In the genomic region with DNA sequence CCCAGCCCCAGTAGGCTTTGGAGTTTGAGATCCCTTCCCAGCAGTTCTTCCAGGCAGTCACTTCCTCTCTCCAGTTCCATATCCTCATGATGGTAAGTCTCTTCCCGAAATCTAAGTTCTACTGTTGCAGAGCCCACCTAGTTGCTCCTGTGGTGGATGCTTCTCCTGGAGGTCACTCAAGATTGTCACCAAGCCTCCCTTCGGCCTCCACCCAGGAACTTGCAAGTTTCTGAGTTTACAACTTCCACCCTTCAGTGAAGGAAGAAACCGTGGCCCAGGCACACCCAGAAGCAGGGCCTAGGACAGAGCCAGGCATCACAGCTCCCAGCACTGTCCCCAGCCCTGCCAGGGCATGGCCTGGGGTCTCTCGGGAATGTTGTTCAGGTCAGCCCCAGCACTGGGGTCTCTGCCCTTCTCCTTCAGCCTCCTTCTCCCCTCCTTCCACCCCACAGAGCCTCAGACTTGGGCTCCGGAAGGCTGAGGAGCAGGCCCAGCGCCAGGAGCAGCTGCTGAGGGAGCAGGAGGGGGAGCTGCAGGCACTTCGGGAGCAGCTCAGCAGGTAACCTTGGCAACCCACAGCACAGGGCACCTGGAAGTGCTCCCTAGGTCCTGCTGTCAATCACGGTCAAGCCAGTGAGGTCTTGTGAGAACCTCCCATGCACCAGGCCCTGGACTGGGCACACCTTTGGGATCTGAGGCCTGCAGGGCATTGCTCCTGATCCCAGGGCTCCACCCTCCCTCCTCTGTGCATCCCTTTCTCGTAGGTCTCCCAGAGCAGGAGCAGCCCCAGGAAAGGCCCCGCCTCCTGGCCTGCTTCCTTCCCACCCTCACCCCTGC, we compare ENCODE assay signal across 2 cellular contexts.
A peak's percentile ranks its signal among the peaks of the same experiment; 100 is the strongest.
TF ChIP-seq lines count a peak whose summit lies in the region.

No MANE protein-coding gene starts in this region.

TF ChIP-seq in K562, 482 proteins besides CTCF, POLR2A, EP300 and RAD21:
- TF ChIP-seq GTF2F1 (IDR thresholded peaks at IDR 0.05; ENCODE audit: low read depth, low read length) (no peak), RFX1 (IDR thresholded peaks at IDR 0.05) (peak; percentile 37; the same call in 1 of the 2 replicates), MYNN (IDR thresholded peaks at IDR 0.05) (no peak), MYNN (CRISPR knock-in tag; IDR thresholded peaks at IDR 0.05) (no peak)
- TF ChIP-seq, protein P1, sequence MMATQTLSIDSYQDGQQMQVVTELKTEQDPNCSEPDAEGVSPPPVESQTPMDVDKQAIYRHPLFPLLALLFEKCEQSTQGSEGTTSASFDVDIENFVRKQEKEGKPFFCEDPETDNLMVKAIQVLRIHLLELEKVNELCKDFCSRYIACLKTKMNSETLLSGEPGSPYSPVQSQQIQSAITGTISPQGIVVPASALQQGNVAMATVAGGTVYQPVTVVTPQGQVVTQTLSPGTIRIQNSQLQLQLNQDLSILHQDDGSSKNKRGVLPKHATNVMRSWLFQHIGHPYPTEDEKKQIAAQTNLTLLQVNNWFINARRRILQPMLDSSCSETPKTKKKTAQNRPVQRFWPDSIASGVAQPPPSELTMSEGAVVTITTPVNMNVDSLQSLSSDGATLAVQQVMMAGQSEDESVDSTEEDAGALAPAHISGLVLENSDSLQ (IDR thresholded peaks at IDR 0.05): 0 out of 2 replicates have a peak, but pooled peaks have one; percentile 26

TF ChIP-seq in HepG2, 621 proteins besides CTCF, POLR2A, EP300 and RAD21:
- TF ChIP-seq ZSCAN25 (CRISPR knock-in tag; IDR thresholded peaks at IDR 0.05) (0 out of 2 replicates have a peak, but pooled peaks have one; percentile 22), CHD4 (IDR thresholded peaks at IDR 0.05; ENCODE audit: borderline replicate concordance, low read length) (no peak)
